In genomic region chr6:31202259-31203166, GRCh38 we compare ENCODE assay signal across 9 cellular contexts. TPM values are rescaled to one million over a fixed set of nuclear protein-coding genes. Genes with fewer than 3 reads are reported as not detected.
DNase-seq lines count a peak whose midpoint lies in the region; ATAC-seq and TF ChIP-seq lines count a peak whose summit lies in the region.
"Had no signal": no experiment of that assay in that cellular context is flagged by ENCODE, and none has a peak within 500 bp of the region (broad histone marks: within the 10 kb centered on the region; RNA-seq: fewer than 3 reads in every experiment).

No MANE protein-coding gene starts in this region.

- H3K36me3 ChIP-seq in colonic mucosa (no peaks in the 10 kb centered on the region), rectal smooth muscle tissue (ENCODE audit: control insufficient read depth, insufficient read depth, low read length) (peaks cover 3% of the 10 kb centered on the region)

- peak overlapping the region; percentile 88 for H3K27ac ChIP-seq in colonic mucosa
- peak overlapping the region; percentile 62 for H3K27ac ChIP-seq in rectal smooth muscle tissue (ENCODE audit: low read depth, low read length)

- H3K4me3 ChIP-seq in GM12864 (ENCODE audit: low read depth, low read length) (peak overlapping the region; percentile 37), colonic mucosa (peak overlapping the region; percentile 8), rectal smooth muscle tissue (ENCODE audit: low read length) (no peak overlapping the region)

- intact Hi-C loops in colonic mucosa (cut with DNase I) = loop anchor here (5.0 kb wide), 1 partner anchor 70 kb away; the partner anchor contains the start of gene HLA-C

- H3K9ac ChIP-seq in colonic mucosa (ENCODE audit: low read depth in 2 of 2, low read length in 2 of 2) = peak overlapping the region; percentile 61 to 91
- H3K9ac ChIP-seq in rectal smooth muscle tissue (ENCODE audit: low read length) = no peak overlapping the region

- no peaks in the 10 kb centered on the region for H3K9me3 ChIP-seq in colonic mucosa

- H3K4me1 ChIP-seq in colonic mucosa (peaks cover 7% of the 10 kb centered on the region), rectal smooth muscle tissue (ENCODE audit: control insufficient read depth, insufficient read depth, low read length) (peaks cover 3% of the 10 kb centered on the region)

- DNase-seq in GM12864 (ENCODE audit: low read depth) (no peak), NCI-H526 (lab: John Stamatoyannopoulos, UW) (peak; percentile 32 to 40), colonic mucosa (peak; percentile 35), NOMO-1 (lab: John Stamatoyannopoulos, UW; ENCODE audit: unreplicated experiment in 2 of 2) (no peak), NCI-H2081 (lab: John Stamatoyannopoulos, UW) (no peak)

- H3K27me3 ChIP-seq in colonic mucosa (no peaks in the 10 kb centered on the region), rectal smooth muscle tissue (ENCODE audit: control insufficient read depth, insufficient read depth, low read length) (no peaks in the 10 kb centered on the region)

- TF ChIP-seq CTCF in GM12864 (IDR thresholded peaks at IDR 0.05; ENCODE audit: low read depth, low read length, missing control alignments) (no peak), colonic mucosa (IDR thresholded peaks at IDR 0.05) (no peak)

- ATAC-seq in HG03469 (IDR thresholded peaks at IDR 0.05; ENCODE audit: unreplicated experiment) (no peak), HG03139 (IDR thresholded peaks at IDR 0.05; ENCODE audit: unreplicated experiment) (no peak)

RNA-seq across cellular contexts. Expression of gene POU5F1, which starts 32.0 kb away (rescaled TPM):
- 1 to 10 TPM; 3.4 to 7.0 TPM for total RNA-seq in colonic mucosa
- total RNA-seq: temporal lobe had no signal

RNA-seq across cellular contexts. Expression of gene TCF19, which starts 44.1 kb away (rescaled TPM):
- total RNA-seq in colonic mucosa = 10 to 100 TPM in 1 of 2 donors, 1 to 10 TPM in 1; 8.8 to 39.6 TPM

RNA-seq across cellular contexts. Expression of gene CCHCR1, which starts 44.9 kb away (rescaled TPM):
- 10 to 100 TPM; 31.8 to 55.4 TPM for total RNA-seq in colonic mucosa

Comparison
In these comparisons a context has a peak if more than half of its experiments do, and no peak if none do; other contexts are left out.
1. DNase-seq: peak in NCI-H526 (2 of 2) and colonic mucosa (single experiment); none in GM12864 (single experiment), NOMO-1 (0 of 2) and NCI-H2081 (0 of 2).